Comparison of ENCODE assay signal across 25 cellular contexts in the genomic region with DNA sequence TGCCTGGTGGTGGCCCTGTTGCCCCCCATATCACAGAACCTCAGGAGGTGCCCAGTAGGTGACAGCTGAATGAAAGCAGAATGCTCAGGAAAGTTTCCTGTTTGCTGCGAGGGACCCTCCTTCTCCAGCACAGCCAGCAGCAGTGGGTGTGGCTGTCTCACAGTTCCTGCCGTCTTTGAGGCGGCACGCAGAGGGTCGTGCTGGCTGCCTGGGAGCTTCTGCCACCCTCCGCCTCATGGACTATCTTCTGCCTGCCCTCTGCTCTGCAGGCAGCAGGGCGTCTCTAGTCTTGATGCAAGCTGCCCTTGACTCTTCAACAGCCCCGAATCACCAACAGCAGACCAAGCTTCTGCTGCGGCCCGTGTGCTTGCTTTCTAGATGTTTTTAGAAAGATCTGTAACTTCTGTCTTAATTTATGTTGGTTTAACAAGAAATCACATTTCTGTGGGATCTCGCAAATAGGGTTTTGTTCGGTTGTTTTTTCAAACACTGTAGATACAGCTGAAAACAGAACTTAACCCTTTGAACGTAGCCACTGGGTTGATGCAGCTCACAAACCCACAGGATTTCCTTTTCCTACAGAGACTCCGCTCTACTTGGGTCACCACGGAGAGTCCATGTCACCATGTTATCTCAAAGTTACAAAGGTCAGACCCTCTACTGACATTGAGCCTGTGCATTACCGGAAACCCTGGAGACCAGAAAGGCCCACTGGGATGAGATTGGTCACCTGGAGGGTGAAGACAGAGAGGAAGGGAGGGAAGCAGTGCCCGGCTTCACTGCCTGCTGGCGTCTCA.
DNase-seq lines count a peak whose midpoint lies in the region; ATAC-seq, FAIRE-seq and TF ChIP-seq lines count a peak whose summit lies in the region.
"Had no signal": no experiment of that assay in that cellular context is flagged by ENCODE, and none has a peak within 500 bp of the region (broad histone marks: within the 10 kb centered on the region; RNA-seq: fewer than 3 reads in every experiment).

No MANE protein-coding gene starts in this region.

- no peak overlapping the region for H2BK12ac ChIP-seq in H1 (ENCODE audit: low read depth, low read length)

- intact Hi-C loops in HepG2 (cut with micrococcal nuclease; ENCODE audit: unreplicated experiment), result loop anchor here (5.0 kb wide), 1 partner anchor 1665 kb away; no protein-coding TSS in a partner anchor
- intact Hi-C loops in right lobe of liver (cut with DNase I), result no loop called here
- intact Hi-C loops in psoas muscle (cut with DNase I), result no loop called here

- H3K36me3 ChIP-seq in HepG2 (replicated peaks in 1 of 2; ENCODE audit: control insufficient read depth in 1 of 2, insufficient read depth in 2 of 2, low read length in 2 of 2) (no peaks in the 10 kb centered on the region), right lobe of liver (no peaks in the 10 kb centered on the region), H7 (replicated peaks; ENCODE audit: control insufficient read depth, insufficient read depth, low read length) (no peaks in the 10 kb centered on the region), H1 (ENCODE audit: control insufficient read depth in 2 of 4, insufficient read depth in 4 of 4, low read length in 3 of 4) (peaks cover 0 to 2% (median 0%) of the 10 kb centered on the region in 4 experiments; a peak in 1 of 8 replicates), psoas muscle (ENCODE audit: insufficient read depth in 1 of 2, low read depth in 1 of 2) (no peaks in the 10 kb centered on the region)
- H3K36me3 ChIP-seq: adrenal gland, esophagus squamous epithelium, prostate gland, SJSA1, tibial nerve had no signal

- H3K4me3 ChIP-seq in HepG2 (replicated peaks in 1 of 3; ENCODE audit: insufficient read depth in 1 of 3, low read depth in 2 of 3, low read length in 3 of 3) (no peak overlapping the region), right lobe of liver (no peak overlapping the region), H7 (ENCODE audit: insufficient read depth, low read depth, low read length) (no peak overlapping the region), H1 (ENCODE audit: extremely low read depth in 1 of 4, insufficient read depth in 2 of 4, low read depth in 3 of 4, low read length in 4 of 4) (no peak overlapping the region), psoas muscle (no peak overlapping the region)
- H3K4me3 ChIP-seq: adrenal gland, esophagus squamous epithelium, prostate gland, SJSA1, tibial nerve had no signal

- H2AFZ ChIP-seq in HepG2 (ENCODE audit: low read length), result no peak overlapping the region
- no peak overlapping the region for H2AFZ ChIP-seq in H1 (ENCODE audit: low read length)

- no peak overlapping the region for H3K27ac ChIP-seq in HepG2 (ENCODE audit: extremely low read length, insufficient read depth, low read length)
- no peak overlapping the region for H3K27ac ChIP-seq in right lobe of liver
- no peak overlapping the region for H3K27ac ChIP-seq in H1 (ENCODE audit: low read depth, low read length)
- no peak overlapping the region for H3K27ac ChIP-seq in psoas muscle
- H3K27ac ChIP-seq: adrenal gland, esophagus squamous epithelium, prostate gland, RWPE1, SJSA1, tibial nerve had no signal

- no peak for TF ChIP-seq RAD21 in HepG2 (CRISPR knock-in tag; IDR thresholded peaks at IDR 0.05)
- no peak for TF ChIP-seq RAD21 in H1 (IDR thresholded peaks at IDR 0.05 in 1 of 2, conservative IDR thresholded peaks at IDR 0.05 in 1 of 2; ENCODE audit: low read depth in 2 of 2, low read length in 2 of 2)

- H4K20me1 ChIP-seq in HepG2 (ENCODE audit: insufficient read depth, low read length) (no peaks in the 10 kb centered on the region), H1 (replicated peaks in 1 of 2; ENCODE audit: control insufficient read depth in 1 of 2, insufficient read depth in 2 of 2, low read length in 2 of 2) (no peaks in the 10 kb centered on the region)

- TF ChIP-seq CTCF in HepG2 (CRISPR knock-in tag; IDR thresholded peaks at IDR 0.05) (no peak), right lobe of liver (IDR thresholded peaks at IDR 0.05) (no peak), H1 (IDR thresholded peaks at IDR 0.05; ENCODE audit: control extremely low read depth in 1 of 3, insufficient read depth in 1 of 3, low read depth in 1 of 3, low read length in 3 of 3) (no peak), psoas muscle (IDR thresholded peaks at IDR 0.05) (no peak)

- H3K56ac ChIP-seq in H1 (replicated peaks; ENCODE audit: insufficient read length, low read depth, low read length), result no peak overlapping the region

- no peak overlapping the region for H3K4ac ChIP-seq in H1 (replicated peaks; ENCODE audit: insufficient read length, low read depth, low read length)

- H4K5ac ChIP-seq in H1 (ENCODE audit: insufficient read length, low read depth, low read length), result no peak overlapping the region

- H2BK20ac ChIP-seq in H1 (ENCODE audit: low read length), result 0 out of 2 replicates have a peak overlapping the region, but pooled peaks have one; percentile 37

- FAIRE-seq in HepG2 (lab: Jason Lieb, UNC) (no peak), H1 (lab: Jason Lieb, UNC) (no peak)
- FAIRE-seq: endometrium had no signal

- H3K4me1 ChIP-seq in HepG2 (ENCODE audit: insufficient read depth, low read length), result no peaks in the 10 kb centered on the region
- H3K4me1 ChIP-seq in right lobe of liver, result no peaks in the 10 kb centered on the region
- peaks cover 0 to 12% (median 3%) of the 10 kb centered on the region in 4 experiments; a peak in 3 of 7 replicates for H3K4me1 ChIP-seq in H1 (replicated peaks in 1 of 4; ENCODE audit: control insufficient read depth in 3 of 4, insufficient read depth in 4 of 4, low read length in 3 of 4)
- H3K4me1 ChIP-seq in psoas muscle, result no peaks in the 10 kb centered on the region
- H3K4me1 ChIP-seq: adrenal gland, esophagus squamous epithelium, prostate gland, SJSA1, tibial nerve had no signal

- no peaks in the 10 kb centered on the region for H3K79me1 ChIP-seq in H1 (ENCODE audit: low read depth, low read length)

- BruUV-seq in HepG2 (replicated peaks; lab: Mats Ljungman, UMichigan), result no TSS peak

- H3K9ac ChIP-seq in HepG2 (ENCODE audit: insufficient read depth, low read depth, low read length), result no peak overlapping the region
- no peak overlapping the region for H3K9ac ChIP-seq in H1 (replicated peaks in 1 of 4; ENCODE audit: extremely low read depth in 1 of 4, low read depth in 3 of 4, low read length in 3 of 4)

- no peak overlapping the region for H2AK5ac ChIP-seq in H1 (ENCODE audit: low read depth, low read length)

- ATAC-seq in HepG2, result no peak
- ATAC-seq in right lobe of liver, result no peak
- ATAC-seq in GM21447 (IDR thresholded peaks at IDR 0.05; ENCODE audit: unreplicated experiment), result no peak
- no peak for ATAC-seq in psoas muscle

- H3K23me2 ChIP-seq in H1 (ENCODE audit: low read depth, low read length), result no peaks in the 10 kb centered on the region

- H3K9me3 ChIP-seq in HepG2 (ENCODE audit: low read length) (no peaks in the 10 kb centered on the region), right lobe of liver (no peaks in the 10 kb centered on the region), H1 (ENCODE audit: insufficient read depth in 2 of 2, low read depth in 1 of 2, low read length in 1 of 2) (no peaks in the 10 kb centered on the region), psoas muscle (no peaks in the 10 kb centered on the region)
- H3K9me3 ChIP-seq: adrenal gland, prostate gland, SJSA1 had no signal

- no peaks in the 10 kb centered on the region for H3K79me2 ChIP-seq in HepG2 (ENCODE audit: insufficient read depth, low read length)
- no peaks in the 10 kb centered on the region for H3K79me2 ChIP-seq in H1 (ENCODE audit: control insufficient read depth in 1 of 2, insufficient read depth in 2 of 2, low read length in 2 of 2)

- in situ Hi-C loops in HepG2 (cut with HindIII; ENCODE audit: extremely low pct_ligation_motif_present, low pct_unique_long_range_greater_than_20kb), result no loop called here

- peak overlapping the region; percentile 35 for H4K91ac ChIP-seq in H1 (replicated peaks; ENCODE audit: insufficient read length, low read length)

- POLR2A ChIA-PET in HepG2 (lab: Yijun Ruan, JAX), result no interaction called here
- POLR2A ChIA-PET in H1 (lab: Charles Lee; ENCODE audit: partially characterized antibody), result interaction anchor here (1.0 kb wide), 1 partner anchor 18 kb away, joined by 3 read pairs; no protein-coding TSS in a partner anchor

- TF ChIP-seq EP300 in HepG2 (IDR thresholded peaks at IDR 0.05; ENCODE audit: low read depth in 2 of 2, low read length in 2 of 2) (no peak), HepG2 (CRISPR knock-in tag; IDR thresholded peaks at IDR 0.05; ENCODE audit: borderline replicate concordance) (no peak), H1 (IDR thresholded peaks at IDR 0.05; ENCODE audit: borderline replicate concordance in 1 of 2, low read depth in 2 of 2, low read length in 2 of 2) (no peak)

- WGBS in HepG2 (ENCODE audit: low lambda C conversion rate), result 26% methylated on average over 15 of the region's 18 CpGs
- WGBS in right lobe of liver (ENCODE audit: insufficient coverage, low coverage, low lambda C conversion rate, missing lambda C conversion rate), result 34% methylated on average over 14 of the region's 18 CpGs
- WGBS in H1 (ENCODE audit: extremely low coverage in 1 of 2, insufficient coverage in 1 of 2, insufficient read length in 1 of 2, insufficient replicate concordance in 2 of 2, low coverage in 1 of 2, low lambda C conversion rate in 2 of 2, missing lambda C conversion rate in 1 of 2), 2 experiments, result 83% methylated on average over 17 of the region's 18 CpGs; no CpG with 5 or more reads in 1 of the 2 experiments
- WGBS in psoas muscle, 3 donors, result 57 to 59% (median 58%) methylated on average over 18 of the region's 18 CpGs

- TF ChIP-seq POLR2A in HepG2 (IDR thresholded peaks at IDR 0.05; ENCODE audit: insufficient read depth in 1 of 2, low read depth in 2 of 2, low read length in 2 of 2) (no peak), right lobe of liver (IDR thresholded peaks at IDR 0.05) (no peak), H1 (IDR thresholded peaks at IDR 0.05; ENCODE audit: control extremely low read depth in 1 of 2, low read depth in 2 of 2, low read length in 2 of 2) (no peak)

- no peak overlapping the region for H2BK5ac ChIP-seq in H1 (ENCODE audit: low read depth, low read length)

- no peak overlapping the region for H3K18ac ChIP-seq in H1 (ENCODE audit: extremely low read depth, low read length)

- no peak overlapping the region for H2BK120ac ChIP-seq in H1 (replicated peaks; ENCODE audit: low read depth, low read length)

- no peak for DNase-seq in HepG2 (ENCODE audit: low spot score)
- DNase-seq in right lobe of liver, result no peak
- peak; percentile 18 for DNase-seq in H7
- no peak for DNase-seq in H1 (ENCODE audit: low read depth in 1 of 2, low spot score in 2 of 2)
- DNase-seq in NCI-H1048 (lab: John Stamatoyannopoulos, UW), result no peak
- no peak for DNase-seq in psoas muscle
- DNase-seq: activated CD4-positive, alpha-beta T cell treated with anti-CD3 and anti-CD28 coated beads for 1 hour; activated effector memory CD4-positive, alpha-beta T cell treated with anti-CD3 and anti-CD28 coated beads, Interleukin-2, amount 50 U/mL, for 16 hours; activated T-cell treated with anti-CD3 and anti-CD28 coated beads, Interleukin-2, amount 50 U/mL, for 24 hours; adrenal gland; DMS79 treated with DMSO at 0.1 percent for 48 hours; esophagus squamous epithelium; foreskin melanocyte; kidney glomerular epithelial cell; NCI-H1105; NCI-H187 treated with DMSO at 0.1 percent for 48 hours; NCI-H2171; NCI-H510A treated with DMSO at 0.1 percent for 48 hours; occipital lobe had no signal

- no peak overlapping the region for H3K23ac ChIP-seq in H1 (ENCODE audit: insufficient read length)

- no peak overlapping the region for H3K14ac ChIP-seq in H1 (ENCODE audit: insufficient read length)

- peaks cover 0 to 17% of the 10 kb centered on the region in 2 experiments; a peak in 2 of 5 replicates for H3K27me3 ChIP-seq in HepG2 (ENCODE audit: control insufficient read depth in 1 of 2, insufficient read depth in 2 of 2, low read length in 2 of 2)
- no peaks in the 10 kb centered on the region for H3K27me3 ChIP-seq in right lobe of liver
- no peaks in the 10 kb centered on the region for H3K27me3 ChIP-seq in H7 (ENCODE audit: control insufficient read depth, insufficient read depth, low read length)
- no peaks in the 10 kb centered on the region for H3K27me3 ChIP-seq in H1 (replicated peaks in 1 of 4; ENCODE audit: control insufficient read depth in 3 of 4, extremely low read depth in 1 of 4, insufficient read depth in 3 of 4, low read length in 3 of 4)
- peaks cover 0 to 1% (median 0%) of the 10 kb centered on the region in 3 donors for H3K27me3 ChIP-seq in psoas muscle (ENCODE audit: insufficient read depth in 3 of 3, low read length in 2 of 3)
- H3K27me3 ChIP-seq: adrenal gland, tibial nerve had no signal

- H4K8ac ChIP-seq in H1 (ENCODE audit: extremely low read depth, insufficient read depth, low read length), result no peak overlapping the region

- no peak overlapping the region for H2BK15ac ChIP-seq in H1 (ENCODE audit: low read length)

- CTCF ChIA-PET in HepG2 (lab: Yijun Ruan, JAX; ENCODE audit: low intra/inter-chr PET ratio, low total read pairs), result no interaction called here
- CTCF ChIA-PET in H1 (lab: Charles Lee; ENCODE audit: partially characterized antibody), result interaction anchor here (0.6 to 7.0 kb wide), 27 partner anchors 8 to 220 kb away, joined by 3 to 51 read pairs (median 4); no protein-coding TSS in a partner anchor

- H3K4me2 ChIP-seq in HepG2 (ENCODE audit: low read depth, low read length), result no peak overlapping the region
- no peak overlapping the region for H3K4me2 ChIP-seq in H1 (ENCODE audit: insufficient read depth in 1 of 2, low read depth in 2 of 2, low read length in 2 of 2)
